13 cellular contexts compared by ENCODE assay signal in the genomic region with DNA sequence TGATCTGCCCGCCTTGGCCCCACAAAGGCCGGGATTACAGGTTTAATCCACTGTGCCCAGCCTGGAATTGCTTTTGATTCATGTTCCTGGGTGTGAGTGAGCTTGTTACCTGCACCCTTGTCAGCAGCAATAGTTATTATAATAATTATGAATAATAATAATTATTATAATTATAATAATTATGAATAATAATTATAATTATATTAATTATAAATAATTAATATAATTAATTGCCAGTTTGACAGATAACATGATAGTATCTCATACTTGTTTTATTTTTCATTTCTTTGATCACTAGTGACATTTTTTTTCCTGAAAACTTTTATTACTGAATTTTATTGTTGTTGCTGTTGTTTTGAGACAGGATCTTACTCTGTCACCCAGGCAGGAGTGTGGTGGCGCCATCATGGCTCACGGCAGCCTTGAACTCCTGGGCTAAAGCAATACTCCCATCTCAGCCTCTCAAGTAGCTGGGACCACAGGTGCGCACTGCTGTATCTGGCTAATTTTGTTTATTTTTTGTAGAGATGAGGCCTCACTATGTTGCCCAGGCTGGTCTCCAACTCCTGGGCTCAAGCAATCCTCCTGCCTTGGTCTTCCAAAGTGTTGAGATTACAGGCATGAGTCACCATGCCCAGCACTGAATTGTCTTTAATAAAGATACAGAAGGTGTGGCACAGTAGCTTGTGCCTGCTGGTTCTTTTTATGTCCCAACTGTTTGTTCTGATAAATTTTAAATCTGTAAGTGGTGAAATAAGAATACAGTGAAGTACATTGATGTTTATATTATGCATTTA. TPM values are rescaled to one million over a fixed set of nuclear protein-coding genes. Genes with fewer than 3 reads are reported as not detected.
DNase-seq lines count a peak whose midpoint lies in the region; ATAC-seq and TF ChIP-seq lines count a peak whose summit lies in the region.
"Had no signal": no experiment of that assay in that cellular context is flagged by ENCODE, and none has a peak within 500 bp of the region (broad histone marks: within the 10 kb centered on the region; RNA-seq: fewer than 3 reads in every experiment).

No MANE protein-coding gene starts in this region.

- DNase-seq in Karpas-422 (no peak), mesenchymal stem cell (no peak), thoracic aorta (ENCODE audit: low spot score) (no peak), cerebellar nuclear complex (lab: John Stamatoyannopoulos, UW) (no peak), NCI-H146 (lab: John Stamatoyannopoulos, UW) (no peak), NCI-H1105 (lab: John Stamatoyannopoulos, UW) (no peak)
- no peak for DNase-seq in stimulated activated CD4-positive, alpha-beta T cell treated with anti-CD3 and anti-CD28 coated beads, Interleukin-15, amount 100 ng/mL, for 24 hours
- DNase-seq: activated CD8-positive, alpha-beta T cell treated with anti-CD3 and anti-CD28 coated beads, Interleukin-2, amount 10 ng/mL, durations not matched to agents 7 days and 5 days; DMS53; erythroblast; NCI-H82; T-cell had no signal

- H3K4me1 ChIP-seq in Karpas-422 (ENCODE audit: low read length) (peaks cover 80% of the 10 kb centered on the region), mesenchymal stem cell (ENCODE audit: control insufficient read depth, insufficient read depth, low read depth, low read length) (peaks cover 21% of the 10 kb centered on the region), thoracic aorta (ENCODE audit: control insufficient read depth in 1 of 2, low read depth in 2 of 2) (peaks cover 52 to 73% of the 10 kb centered on the region in 2 donors)

- peak overlapping the region in 4 of 5 experiments; percentile 10 to 98 (median 74) for H3K27ac Mint-ChIP-seq in brain
- H3K27ac Mint-ChIP-seq: activated CD8-positive, alpha-beta T cell treated with anti-CD3 and anti-CD28 coated beads, Interleukin-2, amount 10 ng/mL, durations not matched to agents 7 days and 5 days; T-cell had no signal

- no peak overlapping the region for H3K4me3 Mint-ChIP-seq in brain
- H3K4me3 Mint-ChIP-seq: activated CD8-positive, alpha-beta T cell treated with anti-CD3 and anti-CD28 coated beads, Interleukin-2, amount 10 ng/mL, durations not matched to agents 7 days and 5 days; T-cell had no signal

- peaks cover 83% of the 10 kb centered on the region for H3K4me1 Mint-ChIP-seq in brain

- no peaks in the 10 kb centered on the region for H3K36me3 ChIP-seq in Karpas-422 (ENCODE audit: insufficient read depth, low read length)
- H3K36me3 ChIP-seq in mesenchymal stem cell (ENCODE audit: control insufficient read depth in 1 of 2, insufficient read depth in 2 of 2, low read depth in 1 of 2, low read length in 2 of 2) = no peaks in the 10 kb centered on the region
- no peaks in the 10 kb centered on the region for H3K36me3 ChIP-seq in thoracic aorta

- H2AK5ac ChIP-seq in mesenchymal stem cell (ENCODE audit: low read length, severe bottlenecking) = no peak overlapping the region

- peak overlapping the region; percentile 27 for H4K8ac ChIP-seq in mesenchymal stem cell (ENCODE audit: low read length)

- H3K9me3 ChIP-seq in Karpas-422 (ENCODE audit: low read length) = no peaks in the 10 kb centered on the region
- H3K9me3 ChIP-seq in mesenchymal stem cell (ENCODE audit: control insufficient read depth, low read length) = no peaks in the 10 kb centered on the region
- H3K9me3 ChIP-seq in thoracic aorta = no peaks in the 10 kb centered on the region

- H3K9ac ChIP-seq in Karpas-422 (ENCODE audit: low read length) (peak overlapping the region; percentile 55; the same call in 1 of the 2 replicates), mesenchymal stem cell (ENCODE audit: low read length) (peak overlapping the region; percentile 74)

- H4K20me1 ChIP-seq in Karpas-422 (ENCODE audit: insufficient read depth, low read depth, low read length) = peaks cover 6% of the 10 kb centered on the region; the same call in 1 of the 2 replicates

- 95% methylated on average over 3 of the region's 5 CpGs for WGBS in mesenchymal stem cell

- H3K4me2 ChIP-seq in Karpas-422 (ENCODE audit: low read depth, low read length, poor library complexity, severe bottlenecking) (peak overlapping the region; percentile 75), mesenchymal stem cell (ENCODE audit: low read length, poor library complexity, severe bottlenecking) (no peak overlapping the region)

- H2BK5ac ChIP-seq in mesenchymal stem cell (ENCODE audit: low read depth, low read length, poor library complexity, severe bottlenecking) = no peak overlapping the region

- H3K4me3 ChIP-seq in Karpas-422 (ENCODE audit: low read length) (peak overlapping the region; percentile 26; the same call in 1 of the 2 replicates), mesenchymal stem cell (ENCODE audit: insufficient read depth in 1 of 2, low read depth in 1 of 2, low read length in 2 of 2) (no peak overlapping the region), thoracic aorta (no peak overlapping the region)

- no peaks in the 10 kb centered on the region for H3K27me3 ChIP-seq in Karpas-422 (ENCODE audit: low read length)
- H3K27me3 ChIP-seq in mesenchymal stem cell (ENCODE audit: control insufficient read depth in 1 of 2, insufficient read depth in 1 of 2, low read length in 2 of 2) = no peaks in the 10 kb centered on the region
- no peaks in the 10 kb centered on the region for H3K27me3 ChIP-seq in thoracic aorta (replicated peaks; ENCODE audit: insufficient read depth)

- no peaks in the 10 kb centered on the region for H3K36me3 Mint-ChIP-seq in brain
- H3K36me3 Mint-ChIP-seq: T-cell had no signal

- no peak overlapping the region for H3K14ac ChIP-seq in mesenchymal stem cell (ENCODE audit: low read length in 2 of 2)

- H3K79me2 ChIP-seq in Karpas-422 (ENCODE audit: low read length) = peaks cover 99% of the 10 kb centered on the region

- H3K27me3 Mint-ChIP-seq in brain = no peaks in the 10 kb centered on the region
- H3K27me3 Mint-ChIP-seq: T-cell had no signal

- H3K27ac ChIP-seq in Karpas-422 (ENCODE audit: low read length) (peak overlapping the region; percentile 84), mesenchymal stem cell (ENCODE audit: low read length, poor library complexity, severe bottlenecking) (no peak overlapping the region), thoracic aorta (peak overlapping the region; percentile 88 to 94)

- no peak overlapping the region for H2BK120ac ChIP-seq in mesenchymal stem cell (ENCODE audit: low read depth, low read length)

- H2AFZ ChIP-seq in Karpas-422 (ENCODE audit: low read length) (no peak overlapping the region), mesenchymal stem cell (ENCODE audit: low read depth, low read length) (no peak overlapping the region)

- H3K79me1 ChIP-seq in mesenchymal stem cell (replicated peaks; ENCODE audit: low read length, poor library complexity, severe bottlenecking) = peaks cover 34% of the 10 kb centered on the region

- no peak for ATAC-seq in thoracic aorta (ENCODE audit: insufficient number of reproducible peaks, low FRiP score, low read depth)
- ATAC-seq: activated CD8-positive, alpha-beta T cell treated with anti-CD3 and anti-CD28 coated beads, Interleukin-2, amount 10 ng/mL, durations not matched to agents 7 days and 5 days; T-cell had no signal

- peaks cover 0 to 4% (median 0%) of the 10 kb centered on the region in 5 experiments for H3K9me3 Mint-ChIP-seq in brain
- H3K9me3 Mint-ChIP-seq: T-cell had no signal

- H3K23ac ChIP-seq in mesenchymal stem cell (ENCODE audit: low read length in 2 of 2) = no peak overlapping the region

- no peak overlapping the region for H4K91ac ChIP-seq in mesenchymal stem cell (ENCODE audit: low read length)

- no peak overlapping the region for H3K4ac ChIP-seq in mesenchymal stem cell (ENCODE audit: low read depth in 1 of 2, low read length in 2 of 2)

- no peak overlapping the region for H2BK15ac ChIP-seq in mesenchymal stem cell (ENCODE audit: low read depth, poor library complexity, severe bottlenecking)

- H2BK12ac ChIP-seq in mesenchymal stem cell (ENCODE audit: low read length in 2 of 2) = no peak overlapping the region

- no peak overlapping the region for H3K18ac ChIP-seq in mesenchymal stem cell (ENCODE audit: low read depth in 1 of 2, low read length in 2 of 2)

- no peak for TF ChIP-seq CTCF in brain (conservative IDR thresholded peaks at IDR 0.05)
- no peak for TF ChIP-seq CTCF in thoracic aorta (IDR thresholded peaks at IDR 0.05)

- H3K9me2 ChIP-seq in Karpas-422 (replicated peaks; ENCODE audit: insufficient read depth, low read length) = no peaks in the 10 kb centered on the region

RNA-seq across cellular contexts. Expression of a gene that starts 20.9 kb away (rescaled TPM):
- total RNA-seq in Karpas-422 (2014; rRNA removed; shearing (Covaris generic); ENCODE audit: low replicate concordance) = 72.8 and 115 TPM in 2 replicates
- 28.8 TPM for polyA plus RNA-seq in brain (ENCODE audit: insufficient read depth, low read depth, low replicate concordance)
- 15.5 TPM for polyA plus RNA-seq in mesenchymal stem cell (2013, experiment 1 of 2)
- polyA plus RNA-seq in mesenchymal stem cell (2013, experiment 2 of 2) = 15.9 TPM
- 10 to 100 TPM; 35.1 to 36.0 TPM for total RNA-seq in thoracic aorta
